ENCODE assay signal across 8 cellular contexts in the genomic region with DNA sequence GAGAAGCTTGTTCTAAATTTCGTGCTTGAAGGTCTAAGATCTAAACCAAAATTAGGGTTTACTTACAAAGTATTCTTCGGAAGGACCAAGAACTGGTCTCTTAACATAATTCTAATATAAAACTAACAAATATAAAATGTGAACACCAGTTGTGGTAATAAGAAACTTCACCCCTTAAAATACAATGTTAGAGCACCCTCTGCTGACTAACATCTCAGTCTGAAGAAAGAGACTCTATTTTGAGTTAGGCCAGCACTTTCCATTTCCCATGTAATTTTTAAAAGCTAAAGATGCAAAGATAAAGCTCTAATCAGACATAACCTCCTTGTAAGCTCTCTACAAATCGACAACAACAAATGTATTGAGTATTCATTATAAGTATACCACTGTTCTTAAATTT. TPM values are rescaled to one million over a fixed set of nuclear protein-coding genes. Genes with fewer than 3 reads are reported as not detected.
DNase-seq lines count a peak whose midpoint lies in the region; TF ChIP-seq lines count a peak whose summit lies in the region.

No MANE protein-coding gene starts in this region.

- CTCF ChIA-PET in activated naive CD4-positive, alpha-beta T cell treated with anti-CD3 and anti-CD28 coated beads for 36 hours (lab: Charles Lee): interaction anchor here (0.5 to 1.8 kb wide), 7 partner anchors 10 to 1135 kb away, joined by 3 to 6 read pairs (median 4); no protein-coding TSS in a partner anchor

- no peak overlapping the region for H3K4me3 ChIP-seq in OCI-LY1 (ENCODE audit: low read depth, low read length, poor library complexity, severe bottlenecking)
- H3K4me3 ChIP-seq in epithelial cell of esophagus (ENCODE audit: low read length): no peak overlapping the region

- H3K9me3 ChIP-seq in OCI-LY1 (ENCODE audit: low read length): no peaks in the 10 kb centered on the region

- H3K27me3 ChIP-seq in OCI-LY1 (ENCODE audit: insufficient read depth, low read length): no peaks in the 10 kb centered on the region

- no peaks in the 10 kb centered on the region for H3K36me3 ChIP-seq in OCI-LY1 (ENCODE audit: insufficient read depth, low read length)

- no peaks in the 10 kb centered on the region for H3K36me3 Mint-ChIP-seq in activated naive CD4-positive, alpha-beta T cell treated with anti-CD3 and anti-CD28 coated beads for 36 hours (ENCODE audit: low read depth)

- no peaks in the 10 kb centered on the region for H3K4me1 ChIP-seq in OCI-LY1 (ENCODE audit: insufficient read depth, low read length, severe bottlenecking)

- no peaks in the 10 kb centered on the region for H3F3A ChIP-seq in OCI-LY1 (ENCODE audit: insufficient read depth, low read length)

- no peak overlapping the region for H3K27ac Mint-ChIP-seq in activated naive CD4-positive, alpha-beta T cell treated with anti-CD3 and anti-CD28 coated beads for 36 hours

- no peak overlapping the region for H3K9ac ChIP-seq in OCI-LY1 (ENCODE audit: low read length)

- no peaks in the 10 kb centered on the region for H3K9me3 Mint-ChIP-seq in activated naive CD4-positive, alpha-beta T cell treated with anti-CD3 and anti-CD28 coated beads for 36 hours

- intact Hi-C loops in activated naive CD4-positive, alpha-beta T cell treated with anti-CD3 and anti-CD28 coated beads for 36 hours (cut with micrococcal nuclease): loop anchor here (1.0 to 5.0 kb wide), 6 partner anchors 79 to 870 kb away; no protein-coding TSS in a partner anchor

- DNase-seq in NCI-H748 (lab: John Stamatoyannopoulos, UW; ENCODE audit: unreplicated experiment) (peak; percentile 31), NCI-H748 treated with DMSO at 0.1 percent for 48 hours (lab: John Stamatoyannopoulos, UW) (no peak), epithelial cell of esophagus (ENCODE audit: low read depth) (peak; percentile 57), renal cortical epithelial cell (ENCODE audit: low read depth) (peak; percentile 59), 8988T (no peak), HuH-7.5 (ENCODE audit: low spot score) (no peak)
- DNase-seq in activated naive CD4-positive, alpha-beta T cell treated with anti-CD3 and anti-CD28 coated beads for 36 hours: no peak

- H3K27me3 Mint-ChIP-seq in activated naive CD4-positive, alpha-beta T cell treated with anti-CD3 and anti-CD28 coated beads for 36 hours (ENCODE audit: low read depth): no peaks in the 10 kb centered on the region

- H3K27ac ChIP-seq in OCI-LY1 (ENCODE audit: low read depth, low read length, poor library complexity, severe bottlenecking): no peak overlapping the region

- no peaks in the 10 kb centered on the region for H4K20me1 ChIP-seq in OCI-LY1 (ENCODE audit: insufficient read depth, low read length)

- no peaks in the 10 kb centered on the region for H3K4me1 Mint-ChIP-seq in activated naive CD4-positive, alpha-beta T cell treated with anti-CD3 and anti-CD28 coated beads for 36 hours (ENCODE audit: low read depth)

- H3K9me2 ChIP-seq in OCI-LY1 (ENCODE audit: low read depth, low read length): no peaks in the 10 kb centered on the region

- no peak overlapping the region for H3K4me3 Mint-ChIP-seq in activated naive CD4-positive, alpha-beta T cell treated with anti-CD3 and anti-CD28 coated beads for 36 hours

- no peak overlapping the region for H2AFZ ChIP-seq in OCI-LY1 (ENCODE audit: low read length)

- TF ChIP-seq CTCF in OCI-LY1 (IDR thresholded peaks at IDR 0.05; ENCODE audit: low read length): peak; percentile 59
- TF ChIP-seq CTCF in epithelial cell of esophagus (IDR thresholded peaks at IDR 0.05; ENCODE audit: insufficient read depth, low read depth, low read length, missing control alignments): peak; percentile 46

- no peak overlapping the region for H3K4me2 ChIP-seq in OCI-LY1 (ENCODE audit: low read length)

- peaks cover 26% of the 10 kb centered on the region for H3K79me2 ChIP-seq in OCI-LY1 (ENCODE audit: insufficient read depth, low read length)

RNA-seq across cellular contexts. Expression of gene ATG5, which starts 24.6 kb away (rescaled TPM):
- total RNA-seq in renal cortical epithelial cell: 64.8 and 76.5 TPM in 2 replicates
- total RNA-seq in activated naive CD4-positive, alpha-beta T cell treated with anti-CD3 and anti-CD28 coated beads for 36 hours: 10 to 100 TPM; 20.2 to 20.7 TPM

RNA-seq across cellular contexts. Expression of gene CRYBG1, which starts 59.6 kb away (rescaled TPM):
- total RNA-seq in renal cortical epithelial cell: 13.9 and 16.3 TPM in 2 replicates
- 10 to 100 TPM; 12.9 to 13.0 TPM for total RNA-seq in activated naive CD4-positive, alpha-beta T cell treated with anti-CD3 and anti-CD28 coated beads for 36 hours

Comparison
In these comparisons a context has a peak if more than half of its experiments do, and no peak if none do; other contexts are left out.
1. DNase-seq: peak in NCI-H748 (single experiment), epithelial cell of esophagus (single experiment) and renal cortical epithelial cell (single experiment); none in NCI-H748 treated with DMSO at 0.1 percent for 48 hours (single experiment), 8988T (single experiment), HuH-7.5 (single experiment) and activated naive CD4-positive, alpha-beta T cell treated with anti-CD3 and anti-CD28 coated beads for 36 hours (single experiment).